17 cellular contexts compared by ENCODE assay signal in the genomic region with DNA sequence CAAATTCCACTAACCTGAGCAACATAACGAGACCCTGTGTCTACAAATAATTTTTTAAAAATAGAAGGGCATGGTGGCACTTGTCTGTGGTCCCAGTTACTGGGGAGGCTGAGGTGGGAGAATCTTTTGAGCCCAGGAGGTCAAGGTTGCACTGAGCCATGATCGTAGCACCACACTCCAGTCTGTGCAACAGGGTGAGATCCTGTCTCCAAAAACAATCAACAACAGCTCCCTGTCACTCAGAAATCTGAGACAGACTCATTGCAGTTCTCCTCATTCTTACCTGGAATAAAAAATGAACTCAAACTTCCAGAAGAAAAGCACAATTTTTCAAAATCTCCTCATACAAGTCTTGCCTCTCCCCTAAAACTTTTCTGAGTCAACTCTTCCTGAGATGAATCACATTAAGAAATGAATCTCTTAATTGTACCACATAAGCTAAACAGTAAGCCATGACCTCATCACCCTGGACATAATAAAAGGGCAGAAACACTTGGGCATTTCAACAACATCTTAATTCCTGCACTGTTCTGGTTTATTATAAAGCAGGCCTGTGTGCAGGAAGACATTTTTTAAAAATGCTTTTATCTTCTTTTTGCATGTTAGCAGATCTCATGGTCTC.
DNase-seq lines count a peak whose midpoint lies in the region; ATAC-seq, FAIRE-seq and TF ChIP-seq lines count a peak whose summit lies in the region.
"Had no signal": no experiment of that assay in that cellular context is flagged by ENCODE, and none has a peak within 500 bp of the region (broad histone marks: within the 10 kb centered on the region; RNA-seq: fewer than 3 reads in every experiment).

No MANE protein-coding gene starts in this region.

- intact Hi-C loops in posterior vena cava (cut with DNase I) = no loop called here

- H3K4me2 ChIP-seq in astrocyte (ENCODE audit: low read length) = peak overlapping the region; percentile 40
- H3K4me2 ChIP-seq: BLaER1 had no signal

- H3K27ac Mint-ChIP-seq in astrocyte (ENCODE audit: unreplicated experiment) = no peak overlapping the region
- H3K27ac Mint-ChIP-seq in activated CD8-positive, alpha-beta T cell treated with anti-CD3 and anti-CD28 coated beads, Interleukin-2, amount 10 ng/mL, durations not matched to agents 7 days and 5 days = no peak overlapping the region
- H3K27ac Mint-ChIP-seq: activated naive CD4-positive, alpha-beta T cell treated with anti-CD3 and anti-CD28 coated beads, Interleukin-2, amount 50 U/mL, for 72 hours; memory B cell; T-helper 2 cell treated with Interferon-gamma antibody and Interleukin-4, amounts not matched to agents 5 μg/mL and 100 μg/mL, for 36 hours had no signal

- DNase-seq in AG08396 (ENCODE audit: low spot score) = peak; percentile 43
- DNase-seq in HFF-Myc (ENCODE audit: extremely low read depth, low read depth) = peak; percentile 67
- peak; percentile 81 for DNase-seq in astrocyte (ENCODE audit: low read depth)
- DNase-seq in kidney epithelial cell (ENCODE audit: low read depth) = peak; percentile 53
- no peak for DNase-seq in activated T-cell treated with anti-CD3 and anti-CD28 coated beads, Interleukin-2, amount 50 U/mL, for 48 hours
- DNase-seq in stimulated activated CD4-positive, alpha-beta T cell treated with anti-CD3 and anti-CD28 coated beads, Interleukin-4, amount 100 ng/mL, for 1 hour = no peak
- DNase-seq in activated CD8-positive, alpha-beta T cell treated with anti-CD3 and anti-CD28 coated beads, Interleukin-2, amount 10 ng/mL, durations not matched to agents 7 days and 5 days = no peak
- DNase-seq in posterior vena cava (ENCODE audit: low spot score) = no peak
- DNase-seq: GF-D8; heart right ventricle; NCI-H345; stimulated activated naive CD4-positive, alpha-beta T cell had no signal

- no peak overlapping the region for H2AFZ ChIP-seq in astrocyte (ENCODE audit: low read depth, low read length)
- H2AFZ ChIP-seq: parathyroid adenoma had no signal

- no peak for ATAC-seq in activated CD8-positive, alpha-beta T cell treated with anti-CD3 and anti-CD28 coated beads, Interleukin-2, amount 10 ng/mL, durations not matched to agents 7 days and 5 days
- ATAC-seq: heart right ventricle had no signal

- H3K4me1 Mint-ChIP-seq in astrocyte (ENCODE audit: low read depth, unreplicated experiment) = peaks cover 31% of the 10 kb centered on the region
- no peaks in the 10 kb centered on the region for H3K4me1 Mint-ChIP-seq in activated CD8-positive, alpha-beta T cell treated with anti-CD3 and anti-CD28 coated beads, Interleukin-2, amount 10 ng/mL, durations not matched to agents 7 days and 5 days (ENCODE audit: low read depth)
- H3K4me1 Mint-ChIP-seq: memory B cell had no signal

- no peak overlapping the region for H3K9ac ChIP-seq in astrocyte (ENCODE audit: low read length)
- H3K9ac ChIP-seq: BLaER1, parathyroid adenoma had no signal

- H3K79me2 ChIP-seq in astrocyte (ENCODE audit: insufficient read depth, low read length) = no peaks in the 10 kb centered on the region
- H3K79me2 ChIP-seq: parathyroid adenoma had no signal

- no peak overlapping the region for H3K4me3 Mint-ChIP-seq in astrocyte (ENCODE audit: unreplicated experiment)
- H3K4me3 Mint-ChIP-seq in activated CD8-positive, alpha-beta T cell treated with anti-CD3 and anti-CD28 coated beads, Interleukin-2, amount 10 ng/mL, durations not matched to agents 7 days and 5 days = no peak overlapping the region
- H3K4me3 Mint-ChIP-seq: memory B cell; T-helper 2 cell treated with Interferon-gamma antibody and Interleukin-4, amounts not matched to agents 5 μg/mL and 100 μg/mL, for 36 hours had no signal

- no peaks in the 10 kb centered on the region for H3K36me3 Mint-ChIP-seq in astrocyte (ENCODE audit: low read depth, unreplicated experiment)
- no peaks in the 10 kb centered on the region for H3K36me3 Mint-ChIP-seq in activated CD8-positive, alpha-beta T cell treated with anti-CD3 and anti-CD28 coated beads, Interleukin-2, amount 10 ng/mL, durations not matched to agents 7 days and 5 days (ENCODE audit: low read depth)
- H3K36me3 Mint-ChIP-seq: activated naive CD4-positive, alpha-beta T cell treated with anti-CD3 and anti-CD28 coated beads, Interleukin-2, amount 50 U/mL, for 72 hours; memory B cell had no signal

- H3K9me3 Mint-ChIP-seq in astrocyte (ENCODE audit: unreplicated experiment) = no peaks in the 10 kb centered on the region
- no peaks in the 10 kb centered on the region for H3K9me3 Mint-ChIP-seq in activated CD8-positive, alpha-beta T cell treated with anti-CD3 and anti-CD28 coated beads, Interleukin-2, amount 10 ng/mL, durations not matched to agents 7 days and 5 days (ENCODE audit: insufficient read depth)
- H3K9me3 Mint-ChIP-seq: activated naive CD4-positive, alpha-beta T cell treated with anti-CD3 and anti-CD28 coated beads, Interleukin-2, amount 50 U/mL, for 72 hours; memory B cell; T-helper 2 cell treated with Interferon-gamma antibody and Interleukin-4, amounts not matched to agents 5 μg/mL and 100 μg/mL, for 36 hours had no signal

- CTCF ChIA-PET in activated CD8-positive, alpha-beta T cell treated with anti-CD3 and anti-CD28 coated beads, Interleukin-2, amount 10 ng/mL, durations not matched to agents 7 days and 5 days (lab: Charles Lee) = interaction anchor here (1.1 to 1.8 kb wide), 2 partner anchors 166 to 253 kb away, joined by 3 to 5 read pairs; no protein-coding TSS in a partner anchor

- H3K9me3 ChIP-seq in astrocyte (ENCODE audit: insufficient read depth, low read depth, low read length) = no peaks in the 10 kb centered on the region
- H3K9me3 ChIP-seq: BLaER1, heart right ventricle had no signal

- peaks cover 17% of the 10 kb centered on the region for H3K4me1 ChIP-seq in astrocyte (ENCODE audit: insufficient read depth, low read length)
- H3K4me1 ChIP-seq: heart right ventricle, parathyroid adenoma had no signal

- H3K36me3 ChIP-seq in astrocyte (ENCODE audit: insufficient read depth, low read length) (no peaks in the 10 kb centered on the region), kidney epithelial cell (ENCODE audit: control insufficient read depth, insufficient read depth, low read length) (no peaks in the 10 kb centered on the region)
- H3K36me3 ChIP-seq: BLaER1, heart right ventricle had no signal

- FAIRE-seq in astrocyte (lab: Jason Lieb, UNC) = peak; percentile 60

- H3K27me3 ChIP-seq in astrocyte (ENCODE audit: insufficient read depth, low read length) (no peaks in the 10 kb centered on the region), kidney epithelial cell (ENCODE audit: control insufficient read depth, insufficient read depth, low read length) (no peaks in the 10 kb centered on the region)
- H3K27me3 ChIP-seq: BLaER1 had no signal

- TF ChIP-seq CTCF in HFF-Myc (IDR thresholded peaks at IDR 0.05; ENCODE audit: low read depth, low read length, missing control alignments) (no peak), astrocyte (IDR thresholded peaks at IDR 0.05; ENCODE audit: insufficient read depth, low read depth, low read length) (no peak), kidney epithelial cell (IDR thresholded peaks at IDR 0.05; ENCODE audit: insufficient read depth, low read length, poor library complexity, severe bottlenecking) (no peak)

- POLR2A ChIA-PET in activated CD8-positive, alpha-beta T cell treated with anti-CD3 and anti-CD28 coated beads, Interleukin-2, amount 10 ng/mL, durations not matched to agents 7 days and 5 days (lab: Charles Lee) = no interaction called here

- peak overlapping the region; percentile 27 for H3K27ac ChIP-seq in astrocyte (ENCODE audit: low read depth, low read length)
- H3K27ac ChIP-seq: BLaER1, heart right ventricle, parathyroid adenoma had no signal

- no peaks in the 10 kb centered on the region for H3K27me3 Mint-ChIP-seq in astrocyte (ENCODE audit: low read depth, unreplicated experiment)
- peaks cover 27% of the 10 kb centered on the region for H3K27me3 Mint-ChIP-seq in activated CD8-positive, alpha-beta T cell treated with anti-CD3 and anti-CD28 coated beads, Interleukin-2, amount 10 ng/mL, durations not matched to agents 7 days and 5 days (ENCODE audit: low read depth)

- H3K4me3 ChIP-seq in HFF-Myc (replicated peaks; ENCODE audit: low read depth, low read length) (no peak overlapping the region), astrocyte (ENCODE audit: insufficient read depth, low read depth, low read length) (no peak overlapping the region), kidney epithelial cell (ENCODE audit: low read depth, low read length) (no peak overlapping the region)
- H3K4me3 ChIP-seq: BLaER1, heart right ventricle had no signal

- no peaks in the 10 kb centered on the region for H4K20me1 ChIP-seq in astrocyte (ENCODE audit: insufficient read depth, low read length)
- H4K20me1 ChIP-seq: BLaER1 had no signal

Comparison
In these comparisons a context has a peak if more than half of its experiments do, and no peak if none do; other contexts are left out.
1. DNase-seq: peak in AG08396 (single experiment), HFF-Myc (single experiment), astrocyte (single experiment) and kidney epithelial cell (single experiment); none in activated T-cell treated with anti-CD3 and anti-CD28 coated beads, Interleukin-2, amount 50 U/mL, for 48 hours (0 of 2), stimulated activated CD4-positive, alpha-beta T cell treated with anti-CD3 and anti-CD28 coated beads, Interleukin-4, amount 100 ng/mL, for 1 hour (single experiment), activated CD8-positive, alpha-beta T cell treated with anti-CD3 and anti-CD28 coated beads, Interleukin-2, amount 10 ng/mL, durations not matched to agents 7 days and 5 days (single experiment) and posterior vena cava (single experiment).